In genomic region chr18:73446502-73446901, GRCh38 we compare ENCODE assay signal across 18 cellular contexts.
"Had no signal": no experiment of that assay in that cellular context is flagged by ENCODE, and none has a peak within 500 bp of the region (broad histone marks: within the 10 kb centered on the region; RNA-seq: fewer than 3 reads in every experiment).

No MANE protein-coding gene starts in this region.

- H3K36me3 ChIP-seq: gastrocnemius medialis, heart right ventricle, neutrophil, ovary, right atrium auricular region, sigmoid colon, stomach, thoracic aorta, transverse colon had no signal

- H3K4me1 ChIP-seq: gastrocnemius medialis, heart right ventricle, right atrium auricular region, sigmoid colon, stomach, transverse colon had no signal

- H3K9me3 ChIP-seq: gastrocnemius medialis, neutrophil, ovary, right atrium auricular region, sigmoid colon, thoracic aorta, transverse colon had no signal

- H3K27ac ChIP-seq: gastrocnemius medialis, heart right ventricle, neutrophil, ovary, right atrium auricular region, sigmoid colon, skin epidermis, stomach, thoracic aorta, transverse colon had no signal

- H3K27me3 ChIP-seq: gastrocnemius medialis, heart right ventricle, neutrophil, ovary, right atrium auricular region, sigmoid colon, stomach, transverse colon had no signal

- DNase-seq: effector CD4-positive, alpha-beta T cell; endodermal cell; gastrocnemius medialis; heart right ventricle; hypothalamus; kidney glomerular epithelial cell; naive thymus-derived CD8-positive, alpha-beta T cell; ovary; sigmoid colon; stimulated activated CD4-positive, alpha-beta T cell treated with anti-CD3 and anti-CD28 coated beads, Interleukin-12 subunit alpha, Interleukin-12 subunit beta, amount 100 ng/mL, for 4 hours; stimulated activated naive CD4-positive, alpha-beta T cell; stomach; substantia nigra; transverse colon had no signal

- H3K4me3 ChIP-seq: gastrocnemius medialis, heart right ventricle, ovary, right atrium auricular region, sigmoid colon, skin epidermis, stomach, thoracic aorta, transverse colon had no signal

- ATAC-seq: gastrocnemius medialis; heart right ventricle; naive thymus-derived CD8-positive, alpha-beta T cell had no signal
